In genomic region chr11:92111291-92111690, GRCh38 we compare ENCODE assay signal across 26 cellular contexts.
"Had no signal": no experiment of that assay in that cellular context is flagged by ENCODE, and none has a peak within 500 bp of the region (broad histone marks: within the 10 kb centered on the region; RNA-seq: fewer than 3 reads in every experiment).

No MANE protein-coding gene starts in this region.

- H3K36me3 ChIP-seq: esophagus squamous epithelium, left ventricle myocardium inferior, spleen, suprapubic skin, tibial artery, upper lobe of right lung had no signal

- H3K4me3 ChIP-seq: esophagus squamous epithelium, left ventricle myocardium inferior, lung, mucosa of descending colon, spleen, suprapubic skin, tibial artery, upper lobe of right lung had no signal

- DNase-seq: activated CD4-positive, alpha-beta memory T cell treated with anti-CD3 and anti-CD28 coated beads, Interleukin-2, amount 10 ng/mL, durations not matched to agents 7 days and 5 days; activated CD4-positive, alpha-beta T cell treated with anti-CD3 and anti-CD28 coated beads, Interleukin-2, amount 10 ng/mL, durations not matched to agents 24 days and 14 days; activated CD4-positive, CD25-positive, alpha-beta regulatory T cell treated with anti-CD3 and anti-CD28 coated beads, Interleukin-2, amount 50 U/mL, for 72 hours; activated CD8-positive, alpha-beta memory T cell treated with anti-CD3 and anti-CD28 coated beads, Interleukin-2, amount 50 U/mL, for 48 hours; activated gamma-delta T cell; activated naive CD8-positive, alpha-beta T cell treated with anti-CD3 and anti-CD28 coated beads, Interleukin-2, amount 50 U/mL, for 24 hours; activated T-cell treated with anti-CD3 and anti-CD28 coated beads, Interleukin-2, amount 50 U/mL, for 24 hours; amygdala; dermis blood vessel endothelial cell; effector CD4-positive, alpha-beta T cell; esophagus squamous epithelium; left ventricle myocardium inferior; mucosa of descending colon; posterior cingulate gyrus; right cardiac atrium; spleen; stimulated activated naive CD4-positive, alpha-beta T cell; T-helper 9 cell; tibial artery; upper lobe of right lung had no signal

- H3K27ac ChIP-seq: epithelial cell of prostate, esophagus squamous epithelium, left ventricle myocardium inferior, spleen, suprapubic skin, tibial artery, upper lobe of right lung, VCaP had no signal

- H3K4me1 ChIP-seq: esophagus squamous epithelium, left ventricle myocardium inferior, spleen, suprapubic skin, tibial artery, upper lobe of right lung had no signal

- H3K9me3 ChIP-seq: esophagus squamous epithelium, suprapubic skin, upper lobe of right lung had no signal

- H3K27me3 ChIP-seq: esophagus squamous epithelium, spleen, suprapubic skin, tibial artery, upper lobe of right lung had no signal

- ATAC-seq: activated naive CD8-positive, alpha-beta T cell treated with anti-CD3 and anti-CD28 coated beads, Interleukin-2, amount 50 U/mL, for 24 hours; mucosa of descending colon; right cardiac atrium; upper lobe of right lung had no signal

- FAIRE-seq: frontal cortex, TTC549 had no signal
